In the genomic region with DNA sequence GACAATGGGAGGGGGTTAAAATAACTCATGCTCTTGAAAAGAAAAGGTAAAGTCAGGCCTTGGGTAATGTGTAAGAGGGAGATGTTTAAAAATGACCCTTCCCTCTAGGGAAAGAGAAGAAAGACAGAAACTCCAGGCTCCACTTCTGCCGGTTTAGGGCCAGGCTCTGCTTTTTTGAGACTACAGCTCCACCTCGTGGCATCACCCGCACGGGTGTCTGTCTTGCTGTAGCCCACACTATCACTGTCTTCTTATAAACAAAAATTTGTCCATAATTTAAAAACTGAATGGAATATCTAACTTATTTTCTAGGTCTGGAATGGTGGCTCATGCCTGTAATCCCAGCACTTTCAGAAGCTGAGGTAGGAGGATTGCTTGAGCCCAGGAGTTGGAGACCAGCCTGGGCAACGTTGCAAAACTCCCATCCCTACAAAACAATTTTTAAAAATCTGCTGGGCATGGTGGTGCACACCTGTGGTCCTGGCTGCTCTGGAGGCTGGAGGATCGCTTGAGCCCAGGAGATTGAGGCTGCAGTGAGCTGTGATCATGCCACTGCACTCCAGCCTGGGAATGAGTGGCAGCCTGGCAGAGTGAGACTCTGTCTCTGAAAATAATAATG, we compare ENCODE assay signal across 8 cellular contexts.
DNase-seq lines count a peak whose midpoint lies in the region; ATAC-seq and TF ChIP-seq lines count a peak whose summit lies in the region.

No MANE protein-coding gene starts in this region.

- no peak overlapping the region for H2AFZ ChIP-seq in mammary epithelial cell (ENCODE audit: low read depth, low read length)

- no peak overlapping the region for H3K27ac ChIP-seq in mammary epithelial cell (ENCODE audit: insufficient read depth, low read depth, low read length)

- dilution Hi-C loops in mammary epithelial cell (cut with HindIII; ENCODE audit: low sequenced_read_pairs), result no loop called here

- peaks cover 5% of the 10 kb centered on the region for H3K4me1 ChIP-seq in mammary epithelial cell (ENCODE audit: insufficient read depth, low read length)

- TF ChIP-seq CTCF in mammary epithelial cell (conservative IDR thresholded peaks at IDR 0.05 in 1 of 2, IDR thresholded peaks at IDR 0.05 in 1 of 2; ENCODE audit: extremely low read depth in 1 of 2, insufficient read depth in 1 of 2, low read depth in 1 of 2, low read length in 2 of 2) (peak; percentile 70 to 79), kidney epithelial cell (IDR thresholded peaks at IDR 0.05; ENCODE audit: insufficient read depth, low read length, poor library complexity, severe bottlenecking) (peak; percentile 78)

- DNase-seq in C1 segment of cervical spinal cord (lab: John Stamatoyannopoulos, UW), result peak in 12 of 14 donors; percentile 15 to 72 (median 49)
- DNase-seq in NCI-H2107 treated with DMSO at 0.1 percent for 48 hours (lab: John Stamatoyannopoulos, UW; ENCODE audit: unreplicated experiment), result peak; percentile 64
- DNase-seq in activated CD4-positive, CD25-positive, alpha-beta regulatory T cell (lab: John Stamatoyannopoulos, UW), result peak; percentile 13 to 44 (median 26)
- DNase-seq in mammary epithelial cell, result peak; percentile 35
- no peak for DNase-seq in kidney epithelial cell (ENCODE audit: low read depth)
- peak; percentile 63 for DNase-seq in stimulated activated CD4-positive, alpha-beta T cell treated with anti-CD3 and anti-CD28 coated beads, Interleukin-2, amount 100 ng/mL, for 4 hours (ENCODE audit: low read depth)

- WGBS in mammary epithelial cell (ENCODE audit: low coverage, missing lambda C conversion rate), result 23% methylated on average over 6 of the region's 6 CpGs

- H3K9me3 ChIP-seq in mammary epithelial cell (replicated peaks; ENCODE audit: insufficient read depth, low read length), result no peaks in the 10 kb centered on the region

- intact Hi-C loops in mammary epithelial cell (cut with micrococcal nuclease), result loop anchor here (1.0 to 10.0 kb wide), 6 partner anchors 107 to 655 kb away; a partner anchor contains a TSS

- BruUV-seq in mammary epithelial cell (replicated peaks; lab: Mats Ljungman, UMichigan), result no TSS peak

- H3K79me2 ChIP-seq in mammary epithelial cell (ENCODE audit: insufficient read depth, low read length), result no peaks in the 10 kb centered on the region

- H3K36me3 ChIP-seq in mammary epithelial cell (ENCODE audit: insufficient read depth, low read length) (no peaks in the 10 kb centered on the region), kidney epithelial cell (ENCODE audit: control insufficient read depth, insufficient read depth, low read length) (no peaks in the 10 kb centered on the region)

- CTCF ChIA-PET in mammary epithelial cell (lab: Charles Lee; ENCODE audit: low non-redundant PET), result no interaction called here

- in situ Hi-C loops in mammary epithelial cell (cut with MboI; ENCODE audit: low sequenced_read_pairs in 2 of 2), result no loop called here

- H3K9ac ChIP-seq in mammary epithelial cell (ENCODE audit: insufficient read depth, low read length), result no peak overlapping the region

- no peak overlapping the region for H3K4me3 ChIP-seq in mammary epithelial cell (replicated peaks in 1 of 3; ENCODE audit: insufficient read depth in 1 of 3, low read depth in 2 of 3, low read length in 3 of 3)
- H3K4me3 ChIP-seq in kidney epithelial cell (ENCODE audit: low read depth, low read length), result no peak overlapping the region

- peaks cover 2% of the 10 kb centered on the region for H3K27me3 ChIP-seq in mammary epithelial cell (ENCODE audit: insufficient read depth, low read length)
- peaks cover 10% of the 10 kb centered on the region for H3K27me3 ChIP-seq in kidney epithelial cell (ENCODE audit: control insufficient read depth, insufficient read depth, low read length)

- H3K4me2 ChIP-seq in mammary epithelial cell (ENCODE audit: insufficient read depth, low read depth, low read length), result no peak overlapping the region

- ATAC-seq in GM19455 (IDR thresholded peaks at IDR 0.05; ENCODE audit: unreplicated experiment), result peak; percentile 61
- no peak for ATAC-seq in GM19023 (IDR thresholded peaks at IDR 0.05; ENCODE audit: unreplicated experiment)

- H4K20me1 ChIP-seq in mammary epithelial cell (ENCODE audit: insufficient read depth, low read length), result no peaks in the 10 kb centered on the region
